ENCODE assay signal across 1 cellular context in genomic region chr14:41393512-41393911, GRCh38.
TF ChIP-seq lines count a peak whose summit lies in the region.

No MANE protein-coding gene starts in this region.

TF ChIP-seq in HepG2, 621 proteins besides CTCF, POLR2A, EP300 and RAD21 (continued from another document):
- no peak for TF ChIP-seq ZNF331 (CRISPR knock-in tag; IDR thresholded peaks at IDR 0.05)
- TF ChIP-seq PRDM4 (CRISPR knock-in tag; IDR thresholded peaks at IDR 0.05; ENCODE audit: borderline replicate concordance) = no peak
